Comparison of ENCODE assay signal across 29 cellular contexts in the genomic region with DNA sequence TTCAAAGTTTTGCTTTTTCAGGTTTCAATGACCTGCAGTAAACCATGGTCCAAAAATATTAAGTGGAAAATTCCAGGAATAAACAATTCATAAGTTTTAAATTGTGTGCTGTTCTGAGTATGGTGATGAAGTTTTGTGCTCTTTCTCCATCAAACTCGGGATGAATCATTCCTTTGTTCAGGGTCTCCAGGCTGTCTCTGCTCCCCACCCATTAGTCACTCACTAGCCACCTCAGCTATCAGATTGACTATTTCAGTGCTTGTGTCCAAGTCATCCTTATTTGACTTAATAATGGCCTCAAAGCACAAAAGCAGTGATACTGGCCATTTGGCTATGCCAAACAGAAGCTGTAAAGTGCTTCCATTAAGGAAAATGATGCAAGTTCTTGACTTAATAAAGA.
"Had no signal": no experiment of that assay in that cellular context is flagged by ENCODE, and none has a peak within 500 bp of the region (broad histone marks: within the 10 kb centered on the region; RNA-seq: fewer than 3 reads in every experiment).

No MANE protein-coding gene starts in this region.

- ATAC-seq: activated CD4-positive, CD25-positive, alpha-beta regulatory T cell treated with anti-CD3 and anti-CD28 coated beads, Interleukin-2, amount 50 U/mL, for 24 hours; activated CD8-positive, alpha-beta T cell treated with anti-CD3 and anti-CD28 coated beads for 36 hours; activated naive CD8-positive, alpha-beta T cell treated with anti-CD3 and anti-CD28 coated beads, Interleukin-2, amount 50 U/mL, for 24 hours; body of pancreas; heart left ventricle had no signal

- H3K4me3 Mint-ChIP-seq: activated B cell treated with CpG ODN at 0.5 μM for 24 hours; activated CD8-positive, alpha-beta T cell treated with anti-CD3 and anti-CD28 coated beads for 36 hours; activated naive CD4-positive, alpha-beta T cell treated with anti-CD3 and anti-CD28 coated beads for 36 hours; activated naive CD4-positive, alpha-beta T cell treated with anti-CD3 and anti-CD28 coated beads, Interleukin-2, amount 50 U/mL, for 24 hours; activated naive CD8-positive, alpha-beta T cell treated with anti-CD3 and anti-CD28 coated beads for 36 hours; activated naive CD8-positive, alpha-beta T cell treated with anti-CD3 and anti-CD28 coated beads, Interleukin-2, amount 50 U/mL, for 24 hours; activated T-helper 1 cell treated with anti-CD3 and anti-CD28 coated beads, Interleukin-12 subunit alpha, Interleukin-12 subunit beta, Interleukin-2, Interleukin-4 antibody, amounts not matched to agents 30 ng/mL and 10 ng/mL and 1 ng/mL, durations not matched to agents 14 hours and 24 hours and 36 hours had no signal

- H3K27ac Mint-ChIP-seq: activated B cell treated with CpG ODN at 0.5 μM for 24 hours; activated CD8-positive, alpha-beta T cell treated with anti-CD3 and anti-CD28 coated beads for 36 hours; activated naive CD4-positive, alpha-beta T cell treated with anti-CD3 and anti-CD28 coated beads for 36 hours; activated naive CD4-positive, alpha-beta T cell treated with anti-CD3 and anti-CD28 coated beads, Interleukin-2, amount 50 U/mL, for 24 hours; activated naive CD8-positive, alpha-beta T cell treated with anti-CD3 and anti-CD28 coated beads for 36 hours; activated naive CD8-positive, alpha-beta T cell treated with anti-CD3 and anti-CD28 coated beads, Interleukin-2, amount 50 U/mL, for 24 hours; activated T-helper 1 cell treated with anti-CD3 and anti-CD28 coated beads, Interleukin-12 subunit alpha, Interleukin-12 subunit beta, Interleukin-2, Interleukin-4 antibody, amounts not matched to agents 30 ng/mL and 10 ng/mL and 1 ng/mL, durations not matched to agents 14 hours and 24 hours and 36 hours; activated T-helper 2 cell treated with anti-CD3 and anti-CD28 coated beads, Interferon-gamma antibody, Interleukin-2, Interleukin-4, amounts not matched to agents 10 μg/mL and 5 μg/mL and 100 μg/mL, durations not matched to agents 14 hours and 24 hours and 36 hours had no signal

- H3K9me3 ChIP-seq: adrenal gland, body of pancreas, breast epithelium, colonic mucosa, esophagus squamous epithelium, heart left ventricle had no signal

- H3K4me3 ChIP-seq: adrenal gland, body of pancreas, breast epithelium, cardiac muscle cell, colonic mucosa, esophagus squamous epithelium, heart left ventricle had no signal

- DNase-seq: activated B cell treated with CpG ODN at 0.5 μM for 24 hours; activated CD4-positive, alpha-beta T cell treated with anti-CD3 and anti-CD28 coated beads for 48 hours; activated CD4-positive, alpha-beta T cell treated with anti-CD3 and anti-CD28 coated beads, Interleukin-2, amount 50 U/mL, for 1 hour; activated CD4-positive, alpha-beta T cell treated with anti-CD3 and anti-CD28 coated beads, Interleukin-2, amount 50 U/mL, for 48 hours; activated CD8-positive, alpha-beta memory T cell treated with anti-CD3 and anti-CD28 coated beads for 24 hours; activated CD8-positive, alpha-beta T cell treated with anti-CD3 and anti-CD28 coated beads for 36 hours; activated effector memory CD4-positive, alpha-beta T cell treated with anti-CD3 and anti-CD28 coated beads, Interleukin-2, amount 50 U/mL, for 16 hours; activated naive CD4-positive, alpha-beta T cell treated with anti-CD3 and anti-CD28 coated beads for 36 hours; activated naive CD8-positive, alpha-beta T cell treated with anti-CD3 and anti-CD28 coated beads for 36 hours; activated naive CD8-positive, alpha-beta T cell treated with anti-CD3 and anti-CD28 coated beads, Interleukin-2, amount 50 U/mL, for 24 hours; activated T-cell treated with anti-CD3 and anti-CD28 coated beads, Interleukin-2, amount 50 U/mL, for 1 hour; activated T-cell treated with anti-CD3 and anti-CD28 coated beads, Interleukin-2, amount 50 U/mL, for 48 hours; adrenal gland; body of pancreas; central memory CD4-positive, alpha-beta T cell; cerebellar nuclear complex; colonic mucosa; effector CD8-positive, alpha-beta T cell; esophagus squamous epithelium; heart left ventricle; T-helper 2 cell; WERI-Rb-1 had no signal

- H3K27me3 Mint-ChIP-seq: activated B cell treated with CpG ODN at 0.5 μM for 24 hours; activated CD8-positive, alpha-beta T cell treated with anti-CD3 and anti-CD28 coated beads for 36 hours; activated naive CD4-positive, alpha-beta T cell treated with anti-CD3 and anti-CD28 coated beads, Interleukin-2, amount 50 U/mL, for 24 hours; activated naive CD8-positive, alpha-beta T cell treated with anti-CD3 and anti-CD28 coated beads for 36 hours; activated naive CD8-positive, alpha-beta T cell treated with anti-CD3 and anti-CD28 coated beads, Interleukin-2, amount 50 U/mL, for 24 hours had no signal

- H3K36me3 ChIP-seq: adrenal gland, breast epithelium, cardiac muscle cell, colonic mucosa, esophagus squamous epithelium, heart left ventricle, WERI-Rb-1 had no signal

- H3K4me1 Mint-ChIP-seq: activated B cell treated with CpG ODN at 0.5 μM for 24 hours; activated naive CD4-positive, alpha-beta T cell treated with anti-CD3 and anti-CD28 coated beads, Interleukin-2, amount 50 U/mL, for 24 hours; activated naive CD8-positive, alpha-beta T cell treated with anti-CD3 and anti-CD28 coated beads for 36 hours; activated naive CD8-positive, alpha-beta T cell treated with anti-CD3 and anti-CD28 coated beads, Interleukin-2, amount 50 U/mL, for 24 hours had no signal

- H3K27me3 ChIP-seq: adrenal gland, body of pancreas, breast epithelium, cardiac muscle cell, colonic mucosa, esophagus squamous epithelium, heart left ventricle had no signal

- H3K36me3 Mint-ChIP-seq: activated naive CD4-positive, alpha-beta T cell treated with anti-CD3 and anti-CD28 coated beads, Interleukin-2, amount 50 U/mL, for 24 hours; activated naive CD8-positive, alpha-beta T cell treated with anti-CD3 and anti-CD28 coated beads for 36 hours had no signal

- H3K4me1 ChIP-seq: adrenal gland, body of pancreas, breast epithelium, colonic mucosa, esophagus squamous epithelium, heart left ventricle had no signal

- H3K9me3 Mint-ChIP-seq: activated B cell treated with CpG ODN at 0.5 μM for 24 hours; activated CD8-positive, alpha-beta T cell treated with anti-CD3 and anti-CD28 coated beads for 36 hours; activated naive CD4-positive, alpha-beta T cell treated with anti-CD3 and anti-CD28 coated beads, Interleukin-2, amount 50 U/mL, for 24 hours; activated naive CD8-positive, alpha-beta T cell treated with anti-CD3 and anti-CD28 coated beads for 36 hours; activated naive CD8-positive, alpha-beta T cell treated with anti-CD3 and anti-CD28 coated beads, Interleukin-2, amount 50 U/mL, for 24 hours; activated T-helper 1 cell treated with anti-CD3 and anti-CD28 coated beads, Interleukin-12 subunit alpha, Interleukin-12 subunit beta, Interleukin-2, Interleukin-4 antibody, amounts not matched to agents 30 ng/mL and 10 ng/mL and 1 ng/mL, durations not matched to agents 14 hours and 24 hours and 36 hours; activated T-helper 2 cell treated with anti-CD3 and anti-CD28 coated beads, Interferon-gamma antibody, Interleukin-2, Interleukin-4, amounts not matched to agents 10 μg/mL and 5 μg/mL and 100 μg/mL, durations not matched to agents 14 hours and 24 hours and 36 hours had no signal

- H3K27ac ChIP-seq: adrenal gland, body of pancreas, breast epithelium, cardiac muscle cell, colonic mucosa, epithelial cell of prostate, esophagus squamous epithelium, heart left ventricle, WERI-Rb-1 had no signal
